In genomic region chr16:51009813-51010212, GRCh38 we compare ENCODE assay signal across 8 cellular contexts.
"Had no signal": no experiment of that assay in that cellular context is flagged by ENCODE, and none has a peak within 500 bp of the region (broad histone marks: within the 10 kb centered on the region; RNA-seq: fewer than 3 reads in every experiment).

No MANE protein-coding gene starts in this region.

- FAIRE-seq: G401.6, GM12878, GM12891, GM12892, GM18507, GM19239 had no signal

- ATAC-seq: GM12878 had no signal

- H3K4me3 ChIP-seq: GM12878 had no signal

- DNase-seq: GDM1, GF-D8 had no signal
